Comparison of ENCODE assay signal across 8 cellular contexts in genomic region chr9:98045234-98046160, GRCh38. TPM values are rescaled to one million over a fixed set of nuclear protein-coding genes. Genes with fewer than 3 reads are reported as not detected.
DNase-seq lines count a peak whose midpoint lies in the region; ATAC-seq and TF ChIP-seq lines count a peak whose summit lies in the region.

No MANE protein-coding gene starts in this region.

- no peak overlapping the region for H2AFZ ChIP-seq in HCT116 (ENCODE audit: low read depth, low read length, poor library complexity, severe bottlenecking)
- peak overlapping the region; percentile 69 for H2AFZ ChIP-seq in osteoblast (ENCODE audit: low read length)

- H3K36me3 Mint-ChIP-seq in activated T-helper 17 cell treated with anti-CD3 and anti-CD28 coated beads, Interleukin-2, amount 50 U/mL, for 72 hours (ENCODE audit: low read depth) = peaks cover 42% of the 10 kb centered on the region

- no peaks in the 10 kb centered on the region for H3K27me3 Mint-ChIP-seq in activated T-helper 17 cell treated with anti-CD3 and anti-CD28 coated beads, Interleukin-2, amount 50 U/mL, for 72 hours

- peaks cover 9 to 11% of the 10 kb centered on the region in 2 experiments; a peak in 2 of 4 replicates for H3K36me3 ChIP-seq in HCT116 (ENCODE audit: control insufficient read depth in 1 of 2, insufficient read depth in 2 of 2, low read length in 2 of 2)
- H3K36me3 ChIP-seq in osteoblast (ENCODE audit: insufficient read depth, low read length) = no peaks in the 10 kb centered on the region

- peak; percentile 92 for ATAC-seq in GM18502 (IDR thresholded peaks at IDR 0.05; ENCODE audit: poor library complexity, unreplicated experiment)
- peak; percentile 90 for ATAC-seq in HCT116
- peak; percentile 95 for ATAC-seq in activated T-helper 17 cell treated with anti-CD3 and anti-CD28 coated beads, Interleukin-2, amount 50 U/mL, for 72 hours (replicated peaks)
- no peak for ATAC-seq in HG03025 (IDR thresholded peaks at IDR 0.05; ENCODE audit: low FRiP score, unreplicated experiment)

- CTCF ChIA-PET in HCT116 (lab: Charles Lee) = interaction anchor here (1.2 to 1.8 kb wide), 5 partner anchors 8 to 123 kb away, joined by 3 to 13 read pairs (median 6); partner anchors contain the start of genes NANS and TRMO

- H4K20me1 ChIP-seq in HCT116 (ENCODE audit: insufficient read depth) (no peaks in the 10 kb centered on the region), osteoblast (ENCODE audit: insufficient read depth, low read length) (no peaks in the 10 kb centered on the region)

- peak overlapping the region; percentile 79 for H3K4me3 Mint-ChIP-seq in activated T-helper 17 cell treated with anti-CD3 and anti-CD28 coated beads, Interleukin-2, amount 50 U/mL, for 72 hours

- H3K4me1 ChIP-seq in HCT116 (ENCODE audit: control insufficient read depth in 1 of 2, insufficient read depth in 2 of 2, low read length in 2 of 2) = peaks cover 4 to 24% of the 10 kb centered on the region in 2 experiments; a peak in 3 of 4 replicates
- no peaks in the 10 kb centered on the region for H3K4me1 ChIP-seq in osteoblast (ENCODE audit: insufficient read depth, low read length)

- H3K4me1 Mint-ChIP-seq in activated T-helper 17 cell treated with anti-CD3 and anti-CD28 coated beads, Interleukin-2, amount 50 U/mL, for 72 hours = peaks cover 11% of the 10 kb centered on the region

- H3K9ac ChIP-seq in HCT116 (ENCODE audit: low read length) = peak overlapping the region; percentile 95

- TSS peak; percentile 81 for BruUV-seq in HCT116 (replicated peaks; lab: Mats Ljungman, UMichigan)

- no peaks in the 10 kb centered on the region for H3K9me3 Mint-ChIP-seq in activated T-helper 17 cell treated with anti-CD3 and anti-CD28 coated beads, Interleukin-2, amount 50 U/mL, for 72 hours

- intact Hi-C loops in HCT116 (cut with micrococcal nuclease) = loop anchor here (2.0 kb wide), 1 partner anchor 123 kb away; the partner anchor contains the start of gene TRMO

- peaks cover 51% of the 10 kb centered on the region for H3K79me2 ChIP-seq in HCT116 (ENCODE audit: insufficient read depth, low read length)
- no peaks in the 10 kb centered on the region for H3K79me2 ChIP-seq in osteoblast (ENCODE audit: insufficient read depth, low read length)

- H3K4me2 ChIP-seq in HCT116 (ENCODE audit: low read length) (peak overlapping the region; percentile 91), osteoblast (ENCODE audit: insufficient read depth, low read length) (no peak overlapping the region)

- peak overlapping the region; percentile 57 for H3K27ac ChIP-seq in HCT116 (ENCODE audit: low read depth, low read length)
- no peak overlapping the region for H3K27ac ChIP-seq in osteoblast (ENCODE audit: low read depth, low read length)

- H3K27me3 ChIP-seq in HCT116 (ENCODE audit: insufficient read depth, low read length) = no peaks in the 10 kb centered on the region
- no peaks in the 10 kb centered on the region for H3K27me3 ChIP-seq in osteoblast (ENCODE audit: insufficient read depth, low read length)

- no peaks in the 10 kb centered on the region for H3K9me3 ChIP-seq in HCT116 (ENCODE audit: control insufficient read depth in 1 of 2, insufficient read depth in 1 of 2, low read depth in 1 of 2, low read length in 2 of 2)
- no peaks in the 10 kb centered on the region for H3K9me3 ChIP-seq in osteoblast (ENCODE audit: low read depth, low read length)

- no peak for TF ChIP-seq RAD21 in HCT116 (IDR thresholded peaks at IDR 0.05; ENCODE audit: low read depth)

- H3K4me3 ChIP-seq in HCT116 (replicated peaks in 1 of 2; ENCODE audit: low read depth in 1 of 2, low read length in 2 of 2) (peak overlapping the region; percentile 76 to 80), osteoblast (ENCODE audit: insufficient read depth, low read length) (no peak overlapping the region)

- TF ChIP-seq CTCF in HCT116 (IDR thresholded peaks at IDR 0.05 in 2 of 3, conservative IDR thresholded peaks at IDR 0.05 in 1 of 3; ENCODE audit: borderline replicate concordance in 1 of 3, insufficient read depth in 1 of 3, low read depth in 2 of 3, low read length in 2 of 3) (peak in 2 of 3 experiments; percentile 27 to 34; a peak in 1 of 6 replicates), osteoblast (IDR thresholded peaks at IDR 0.05; ENCODE audit: extremely low read depth, low read depth, low read length) (no peak)

- RAD21 ChIA-PET in HCT116 (lab: Charles Lee; ENCODE audit: low non-redundant PET in 1 of 2, low total read pairs in 2 of 2, uncharacterized antibody in 2 of 2, unreplicated experiment in 2 of 2) = no interaction called here

- POLR2A ChIA-PET in HCT116 (lab: Charles Lee) = interaction anchor here (1.0 to 7.5 kb wide), 5 partner anchors 11 to 210 kb away, joined by 3 to 73 read pairs (median 5); partner anchors contain the start of genes NANS, TBC1D2 and TRMO

- peak overlapping the region; percentile 69 for H3K27ac Mint-ChIP-seq in activated T-helper 17 cell treated with anti-CD3 and anti-CD28 coated beads, Interleukin-2, amount 50 U/mL, for 72 hours

- no peaks in the 10 kb centered on the region for H3K9me2 ChIP-seq in HCT116 (ENCODE audit: insufficient read depth)

- peak; percentile 87 for DNase-seq in HCT116 (ENCODE audit: low read depth, low spot score)
- DNase-seq in NCI-H2081 (lab: John Stamatoyannopoulos, UW) = peak; percentile 81 to 94
- DNase-seq in osteoblast (ENCODE audit: insufficient read length, low spot score, missing footprints) = no peak
- DNase-seq in activated CD4-positive, CD25-positive, alpha-beta regulatory T cell treated with anti-CD3 and anti-CD28 coated beads, Interleukin-2, amount 50 U/mL, for 72 hours = no peak
- DNase-seq in NCI-H2196 (lab: John Stamatoyannopoulos, UW; ENCODE audit: unreplicated experiment) = no peak

- peak; percentile 93 for TF ChIP-seq POLR2A in HCT116 (IDR thresholded peaks at IDR 0.05; ENCODE audit: borderline replicate concordance, extremely low read depth, insufficient read depth, insufficient read length)

TF ChIP-seq in HCT116, 20 proteins besides CTCF, POLR2A, EP300 and RAD21 (continues in another document):
- no peak for TF ChIP-seq ZNF274 (IDR thresholded peaks at IDR 0.05; ENCODE audit: low read depth, low read length)
- TF ChIP-seq SP1 (IDR thresholded peaks at IDR 0.05; ENCODE audit: low read depth) = peak; percentile 74
- no peak for TF ChIP-seq REST (IDR thresholded peaks at IDR 0.05; ENCODE audit: low read depth)
- TF ChIP-seq POLR2AphosphoS5 (IDR thresholded peaks at IDR 0.05; ENCODE audit: low read depth, low read length) = peak; percentile 87
- peak; percentile 89 for TF ChIP-seq SIN3A (IDR thresholded peaks at IDR 0.05; ENCODE audit: low read depth)
- no peak; the same call in 1 of the 2 replicates for TF ChIP-seq ELF1 (IDR thresholded peaks at IDR 0.05; ENCODE audit: borderline replicate concordance, low read depth)
- TF ChIP-seq ZBTB33 (IDR thresholded peaks at IDR 0.05; ENCODE audit: extremely low read depth, insufficient replicate concordance, low read length) = no peak
- peak; percentile 49 for TF ChIP-seq YY1 (IDR thresholded peaks at IDR 0.05; ENCODE audit: extremely low read depth, insufficient replicate concordance, low read depth, low read length)
- no peak for TF ChIP-seq ATF3 (IDR thresholded peaks at IDR 0.05)
- TF ChIP-seq CBX3 (IDR thresholded peaks at IDR 0.05; ENCODE audit: low read depth) = peak; percentile 55; the same call in 1 of the 2 replicates
- no peak for TF ChIP-seq EZH2 (IDR thresholded peaks at IDR 0.05)

RNA-seq across cellular contexts. Expression of gene NANS, which starts 11.0 kb away (rescaled TPM):
- total RNA-seq in HCT116 (2021; ENCODE audit: unreplicated experiment) (48.9 TPM), osteoblast (56.1 and 56.6 TPM in 2 replicates)
- polyA plus RNA-seq in HCT116 (2012) = 81.9 and 82.1 TPM in 2 replicates
- total RNA-seq in activated T-helper 17 cell treated with anti-CD3 and anti-CD28 coated beads, Interleukin-2, amount 50 U/mL, for 72 hours = 10 to 100 TPM; 46.4 to 54.4 TPM

Comparison
In these comparisons a context has a peak if more than half of its experiments do, and no peak if none do; other contexts are left out.
1. DNase-seq: peak in HCT116 (single experiment) and NCI-H2081 (2 of 2); none in osteoblast (single experiment), activated CD4-positive, CD25-positive, alpha-beta regulatory T cell treated with anti-CD3 and anti-CD28 coated beads, Interleukin-2, amount 50 U/mL, for 72 hours (single experiment) and NCI-H2196 (single experiment).